ENCODE assay signal across 8 cellular contexts in the genomic region with DNA sequence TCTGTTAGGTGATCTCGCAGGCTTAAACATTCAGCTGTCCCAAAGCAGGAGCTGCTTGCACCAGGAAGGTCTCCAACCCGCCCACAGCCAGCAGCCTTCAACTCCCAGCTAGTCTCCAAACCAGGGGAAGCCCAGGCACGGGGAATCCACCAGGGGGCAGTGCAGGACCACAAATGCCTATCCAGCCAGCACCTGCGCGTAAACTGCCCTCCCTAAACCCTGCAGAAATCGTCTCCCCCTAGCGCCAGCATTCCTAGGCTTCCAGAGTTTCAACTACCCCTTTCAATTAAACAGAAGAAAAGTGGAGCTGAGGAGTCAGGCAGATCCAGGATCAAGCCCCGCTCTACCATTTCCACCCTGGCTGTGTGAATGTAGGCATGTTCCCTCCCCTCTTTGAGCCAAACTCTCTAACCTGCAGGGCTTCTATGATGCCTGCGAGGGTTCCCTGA.
DNase-seq lines count a peak whose midpoint lies in the region; TF ChIP-seq lines count a peak whose summit lies in the region.

No MANE protein-coding gene starts in this region.

- TF ChIP-seq POLR2A in NB4 (IDR thresholded peaks at IDR 0.05; ENCODE audit: extremely low read depth, insufficient read length): no peak
- TF ChIP-seq POLR2A in tibial nerve (IDR thresholded peaks at IDR 0.05): no peak

- peak; percentile 93 for DNase-seq in DMS53 treated with DMSO at 0.1 percent for 48 hours (lab: John Stamatoyannopoulos, UW; ENCODE audit: unreplicated experiment)
- peak; percentile 94 for DNase-seq in H7
- DNase-seq in NB4 (ENCODE audit: low read depth): peak; percentile 87
- peak; percentile 90 for DNase-seq in SK-N-DZ (ENCODE audit: low spot score)
- DNase-seq in activated naive CD4-positive, alpha-beta T cell (lab: John Stamatoyannopoulos, UW): peak; percentile 88 to 95 (median 88)
- peak; percentile 80 for DNase-seq in globus pallidus (ENCODE audit: low spot score)
- peak; percentile 97 for DNase-seq in osteoblast (ENCODE audit: insufficient read length, low spot score, missing footprints)
- DNase-seq in tibial nerve (ENCODE audit: low spot score in 2 of 2): peak; percentile 69 to 91

- TF ChIP-seq CTCF in NB4 (IDR thresholded peaks at IDR 0.05; ENCODE audit: low read depth, low read length): peak; percentile 90
- peak; percentile 97 for TF ChIP-seq CTCF in osteoblast (IDR thresholded peaks at IDR 0.05; ENCODE audit: extremely low read depth, low read depth, low read length)
- peak; percentile 69 to 89 (median 86) for TF ChIP-seq CTCF in tibial nerve (IDR thresholded peaks at IDR 0.05)

- no peaks in the 10 kb centered on the region for H3K9me3 ChIP-seq in osteoblast (ENCODE audit: low read depth, low read length)
- peaks cover 0 to 10% (median 0%) of the 10 kb centered on the region in 4 donors for H3K9me3 ChIP-seq in tibial nerve

- H3K4me2 ChIP-seq in osteoblast (ENCODE audit: insufficient read depth, low read length): no peak overlapping the region

- H3K36me3 ChIP-seq in H7 (replicated peaks; ENCODE audit: control insufficient read depth, insufficient read depth, low read length) (no peaks in the 10 kb centered on the region), osteoblast (ENCODE audit: insufficient read depth, low read length) (no peaks in the 10 kb centered on the region), tibial nerve (no peaks in the 10 kb centered on the region)

- no peak for TF ChIP-seq EP300 in tibial nerve (IDR thresholded peaks at IDR 0.05)

- no peak overlapping the region for H2AFZ ChIP-seq in osteoblast (ENCODE audit: low read length)

- no peaks in the 10 kb centered on the region for H3K4me1 ChIP-seq in osteoblast (ENCODE audit: insufficient read depth, low read length)
- peaks cover 0 to 8% (median 0%) of the 10 kb centered on the region in 4 donors for H3K4me1 ChIP-seq in tibial nerve

- no peak overlapping the region for H3K27ac ChIP-seq in osteoblast (ENCODE audit: low read depth, low read length)
- no peak overlapping the region for H3K27ac ChIP-seq in tibial nerve

- no peaks in the 10 kb centered on the region for H3K79me2 ChIP-seq in osteoblast (ENCODE audit: insufficient read depth, low read length)

- H4K20me1 ChIP-seq in osteoblast (ENCODE audit: insufficient read depth, low read length): no peaks in the 10 kb centered on the region

- H3K4me3 ChIP-seq in H7 (ENCODE audit: insufficient read depth, low read depth, low read length): peak overlapping the region; percentile 31
- H3K4me3 ChIP-seq in NB4 (ENCODE audit: low read depth, low read length): no peak overlapping the region
- H3K4me3 ChIP-seq in osteoblast (ENCODE audit: insufficient read depth, low read length): no peak overlapping the region
- H3K4me3 ChIP-seq in tibial nerve: no peak overlapping the region

- no peaks in the 10 kb centered on the region for H3K27me3 ChIP-seq in H7 (ENCODE audit: control insufficient read depth, insufficient read depth, low read length)
- no peaks in the 10 kb centered on the region for H3K27me3 ChIP-seq in osteoblast (ENCODE audit: insufficient read depth, low read length)
- H3K27me3 ChIP-seq in tibial nerve: peaks cover 0 to 20% of the 10 kb centered on the region in 2 donors

- WGBS in tibial nerve, 2 donors: 8 to 14% methylated on average over 9 of the region's 9 CpGs
